Comparison of ENCODE assay signal across 9 cellular contexts in the genomic region with DNA sequence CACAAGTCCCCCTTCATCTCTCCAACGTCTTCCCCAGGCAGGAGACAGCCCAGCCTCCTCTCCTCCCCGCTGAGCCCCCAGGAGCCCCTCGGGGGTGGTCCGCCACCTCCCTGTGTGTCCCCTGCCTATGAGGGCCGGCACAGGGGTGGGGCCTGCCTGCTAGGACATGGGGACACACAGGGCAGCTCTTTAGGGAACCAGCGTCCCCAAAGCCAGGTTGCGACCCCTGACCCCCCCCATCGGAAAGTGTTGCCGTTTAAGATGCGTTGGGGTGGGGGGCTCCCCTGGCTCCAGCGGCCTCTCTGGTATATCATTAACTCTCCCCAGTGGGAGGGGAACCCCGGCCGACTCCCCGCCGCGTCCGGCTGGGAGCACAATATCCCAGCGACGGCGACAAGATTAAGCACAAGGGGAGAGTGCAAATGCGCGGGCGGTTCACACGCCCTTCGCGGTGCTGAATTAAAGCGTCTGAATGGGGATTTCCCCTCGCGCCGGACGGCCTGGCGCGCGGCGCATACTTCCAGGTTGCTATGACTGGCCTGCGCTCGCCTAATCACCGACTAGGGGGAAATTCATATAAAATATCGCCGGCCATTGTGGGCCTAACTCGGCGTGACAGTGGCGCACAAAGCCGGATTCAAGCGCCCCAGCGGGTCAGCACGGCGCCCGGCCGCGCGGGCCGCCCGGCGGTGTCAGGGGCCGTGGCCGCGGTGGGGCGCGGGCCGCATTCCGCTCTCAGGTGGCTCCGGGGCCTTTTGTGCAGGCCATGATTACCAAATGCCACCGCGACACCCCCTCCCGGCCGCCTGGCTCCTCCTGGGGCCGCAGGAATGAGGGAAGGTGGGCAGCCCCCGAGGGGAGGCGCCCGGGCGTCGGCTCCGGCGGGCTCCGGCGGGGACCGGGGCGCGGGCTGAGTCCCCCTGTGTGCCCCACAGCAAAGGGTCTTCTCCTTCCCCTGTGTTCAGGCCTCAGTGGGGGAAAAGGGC. TPM values are rescaled to one million over a fixed set of nuclear protein-coding genes. Genes with fewer than 3 reads are reported as not detected.
A peak's percentile ranks its signal among the peaks of the same experiment; 100 is the strongest.
DNase-seq lines count a peak whose midpoint lies in the region; ATAC-seq and TF ChIP-seq lines count a peak whose summit lies in the region.
"Had no signal": no experiment of that assay in that cellular context is flagged by ENCODE, and none has a peak within 500 bp of the region (broad histone marks: within the 10 kb centered on the region; RNA-seq: fewer than 3 reads in every experiment).

No MANE protein-coding gene starts in this region.

- no peak overlapping the region for H3K4me2 ChIP-seq in neural cell (ENCODE audit: low read length)

- H2AFZ ChIP-seq in neural cell (ENCODE audit: low read depth, low read length) = no peak overlapping the region

- H3K4me1 ChIP-seq in CD8-positive, alpha-beta T cell (ENCODE audit: insufficient read depth, low read length) = no peaks in the 10 kb centered on the region
- H3K4me1 ChIP-seq in HUES6 (ENCODE audit: control insufficient read depth, insufficient read depth, low read length) = peaks cover 22% of the 10 kb centered on the region

- H3K4me3 Mint-ChIP-seq in CD8-positive, alpha-beta T cell = peak overlapping the region; percentile 23
- H3K4me3 Mint-ChIP-seq: activated naive CD4-positive, alpha-beta T cell treated with anti-CD3 and anti-CD28 coated beads, Interleukin-2, amount 50 U/mL, for 24 hours had no signal

- H4K20me1 ChIP-seq in neural cell (ENCODE audit: insufficient read depth) = no peaks in the 10 kb centered on the region

- peaks cover 7% of the 10 kb centered on the region for H3K27me3 ChIP-seq in CD8-positive, alpha-beta T cell (ENCODE audit: insufficient read depth, low read length)
- H3K27me3 ChIP-seq in HUES6 (ENCODE audit: control insufficient read depth, insufficient read depth, low read length) = peaks cover 75% of the 10 kb centered on the region
- peaks cover 11% of the 10 kb centered on the region for H3K27me3 ChIP-seq in neural cell (ENCODE audit: insufficient read depth, low read depth, low read length)

- no peak overlapping the region for H3K27ac Mint-ChIP-seq in CD8-positive, alpha-beta T cell
- H3K27ac Mint-ChIP-seq: activated naive CD4-positive, alpha-beta T cell treated with anti-CD3 and anti-CD28 coated beads, Interleukin-2, amount 50 U/mL, for 24 hours had no signal

- ATAC-seq in CD8-positive, alpha-beta T cell = peak; percentile 34
- ATAC-seq in GM21360 (IDR thresholded peaks at IDR 0.05; ENCODE audit: unreplicated experiment) = peak; percentile 80

- H3K9me3 ChIP-seq in CD8-positive, alpha-beta T cell (ENCODE audit: low read length) = no peaks in the 10 kb centered on the region
- H3K9me3 ChIP-seq in HUES6 (ENCODE audit: control insufficient read depth, insufficient read depth, low read depth, low read length) = no peaks in the 10 kb centered on the region
- H3K9me3 ChIP-seq in neural cell (ENCODE audit: low read length) = no peaks in the 10 kb centered on the region

- TF ChIP-seq EP300 in neural cell (conservative IDR thresholded peaks at IDR 0.05; ENCODE audit: poor library complexity, severe bottlenecking) = no peak

- H3K79me2 ChIP-seq in neural cell (replicated peaks; ENCODE audit: insufficient read depth, low read length) = no peaks in the 10 kb centered on the region

- H3K27ac ChIP-seq in CD8-positive, alpha-beta T cell (ENCODE audit: low read depth, low read length) = no peak overlapping the region
- no peak overlapping the region for H3K27ac ChIP-seq in HUES6 (ENCODE audit: low read depth, low read length)
- H3K27ac ChIP-seq in neural cell (ENCODE audit: low read length) = no peak overlapping the region

- no peaks in the 10 kb centered on the region for H3F3A ChIP-seq in neural cell (ENCODE audit: insufficient read depth, low read length, poor library complexity, severe bottlenecking)

- peaks cover 31% of the 10 kb centered on the region for H3K27me3 Mint-ChIP-seq in CD8-positive, alpha-beta T cell (ENCODE audit: low read depth)

- H3K9ac ChIP-seq in HUES6 (ENCODE audit: low read length) = peak overlapping the region; percentile 43
- no peak overlapping the region for H3K9ac ChIP-seq in neural cell (ENCODE audit: low read length)

- peak overlapping the region; percentile 30 for H3K4me3 ChIP-seq in CD8-positive, alpha-beta T cell (ENCODE audit: low read depth, low read length)
- H3K4me3 ChIP-seq in HUES6 (ENCODE audit: low read depth, low read length) (peak overlapping the region; percentile 58), neural cell (ENCODE audit: low read length) (peak overlapping the region; percentile 28)

- no peak for TF ChIP-seq RAD21 in neural cell (conservative IDR thresholded peaks at IDR 0.05)

- H3K36me3 ChIP-seq in CD8-positive, alpha-beta T cell (ENCODE audit: insufficient read depth, low read length) = no peaks in the 10 kb centered on the region
- H3K36me3 ChIP-seq in HUES6 (ENCODE audit: control insufficient read depth, insufficient read depth, low read length) = no peaks in the 10 kb centered on the region
- no peaks in the 10 kb centered on the region for H3K36me3 ChIP-seq in neural cell (ENCODE audit: insufficient read depth, low read length)

- no peaks in the 10 kb centered on the region for H3K36me3 Mint-ChIP-seq in CD8-positive, alpha-beta T cell
- H3K36me3 Mint-ChIP-seq: activated naive CD4-positive, alpha-beta T cell treated with anti-CD3 and anti-CD28 coated beads, Interleukin-2, amount 50 U/mL, for 24 hours had no signal

- DNase-seq in CD8-positive, alpha-beta T cell = peak in 2 of 7 experiments; percentile 8 to 46
- DNase-seq in dermis microvascular lymphatic vessel endothelial cell (ENCODE audit: low read depth in 2 of 2) (peak; percentile 10 to 54), NCI-H187 treated with DMSO at 0.1 percent for 48 hours (lab: John Stamatoyannopoulos, UW) (no peak), MV-4-11 (lab: John Stamatoyannopoulos, UW) (no peak), medulla oblongata (ENCODE audit: extremely low spot score) (no peak)

- intact Hi-C loops in CD8-positive, alpha-beta T cell (cut with DNase I, micrococcal nuclease) = no loop called here

- POLR2A ChIA-PET in CD8-positive, alpha-beta T cell (lab: Charles Lee) = no interaction called here

- H3K4me1 Mint-ChIP-seq in CD8-positive, alpha-beta T cell (ENCODE audit: low read depth) = peaks cover 2% of the 10 kb centered on the region
- H3K4me1 Mint-ChIP-seq: activated naive CD4-positive, alpha-beta T cell treated with anti-CD3 and anti-CD28 coated beads, Interleukin-2, amount 50 U/mL, for 24 hours had no signal

- no peaks in the 10 kb centered on the region for H3K9me3 Mint-ChIP-seq in CD8-positive, alpha-beta T cell
- H3K9me3 Mint-ChIP-seq: activated naive CD4-positive, alpha-beta T cell treated with anti-CD3 and anti-CD28 coated beads, Interleukin-2, amount 50 U/mL, for 24 hours had no signal

- no peaks in the 10 kb centered on the region for H3K9me2 ChIP-seq in neural cell (ENCODE audit: insufficient read depth, low read length)

- TF ChIP-seq CTCF in CD8-positive, alpha-beta T cell (IDR thresholded peaks at IDR 0.05) = no peak
- TF ChIP-seq CTCF in neural cell (IDR thresholded peaks at IDR 0.05; ENCODE audit: poor library complexity, severe bottlenecking) = no peak

- CTCF ChIA-PET in CD8-positive, alpha-beta T cell (lab: Charles Lee) = no interaction called here

TF ChIP-seq in neural cell, 6 proteins besides CTCF, POLR2A, EP300 and RAD21:
- TF ChIP-seq EZH2 (IDR thresholded peaks at IDR 0.05; ENCODE audit: borderline replicate concordance, insufficient read depth, low read length, poor library complexity, severe bottlenecking) (no peak), POLR2AphosphoS5 (IDR thresholded peaks at IDR 0.05) (no peak), SMC3 (conservative IDR thresholded peaks at IDR 0.05; ENCODE audit: poor library complexity) (no peak), MXI1 (conservative IDR thresholded peaks at IDR 0.05; ENCODE audit: poor library complexity, severe bottlenecking) (no peak), TAF1 (IDR thresholded peaks at IDR 0.05; ENCODE audit: low read depth) (no peak)
- TF ChIP-seq, protein P1, sequence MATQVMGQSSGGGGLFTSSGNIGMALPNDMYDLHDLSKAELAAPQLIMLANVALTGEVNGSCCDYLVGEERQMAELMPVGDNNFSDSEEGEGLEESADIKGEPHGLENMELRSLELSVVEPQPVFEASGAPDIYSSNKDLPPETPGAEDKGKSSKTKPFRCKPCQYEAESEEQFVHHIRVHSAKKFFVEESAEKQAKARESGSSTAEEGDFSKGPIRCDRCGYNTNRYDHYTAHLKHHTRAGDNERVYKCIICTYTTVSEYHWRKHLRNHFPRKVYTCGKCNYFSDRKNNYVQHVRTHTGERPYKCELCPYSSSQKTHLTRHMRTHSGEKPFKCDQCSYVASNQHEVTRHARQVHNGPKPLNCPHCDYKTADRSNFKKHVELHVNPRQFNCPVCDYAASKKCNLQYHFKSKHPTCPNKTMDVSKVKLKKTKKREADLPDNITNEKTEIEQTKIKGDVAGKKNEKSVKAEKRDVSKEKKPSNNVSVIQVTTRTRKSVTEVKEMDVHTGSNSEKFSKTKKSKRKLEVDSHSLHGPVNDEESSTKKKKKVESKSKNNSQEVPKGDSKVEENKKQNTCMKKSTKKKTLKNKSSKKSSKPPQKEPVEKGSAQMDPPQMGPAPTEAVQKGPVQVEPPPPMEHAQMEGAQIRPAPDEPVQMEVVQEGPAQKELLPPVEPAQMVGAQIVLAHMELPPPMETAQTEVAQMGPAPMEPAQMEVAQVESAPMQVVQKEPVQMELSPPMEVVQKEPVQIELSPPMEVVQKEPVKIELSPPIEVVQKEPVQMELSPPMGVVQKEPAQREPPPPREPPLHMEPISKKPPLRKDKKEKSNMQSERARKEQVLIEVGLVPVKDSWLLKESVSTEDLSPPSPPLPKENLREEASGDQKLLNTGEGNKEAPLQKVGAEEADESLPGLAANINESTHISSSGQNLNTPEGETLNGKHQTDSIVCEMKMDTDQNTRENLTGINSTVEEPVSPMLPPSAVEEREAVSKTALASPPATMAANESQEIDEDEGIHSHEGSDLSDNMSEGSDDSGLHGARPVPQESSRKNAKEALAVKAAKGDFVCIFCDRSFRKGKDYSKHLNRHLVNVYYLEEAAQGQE (IDR thresholded peaks at IDR 0.05; ENCODE audit: borderline replicate concordance) = no peak

RNA-seq across cellular contexts. Expression of a gene that starts 30.9 kb away (rescaled TPM):
- total RNA-seq in CD8-positive, alpha-beta T cell = under 1 TPM in 1 of 2 experiments, not detected in 1; 0.14 TPM
- total RNA-seq in dermis microvascular lymphatic vessel endothelial cell = not detected in 2 replicates
- 0.14 TPM in 1 of 2 replicates, not detected in the other for polyA plus RNA-seq in neural cell
- not detected in 2 replicates for polyA minus RNA-seq in neural cell

RNA-seq across cellular contexts. Expression of a gene that starts 44.8 kb away (rescaled TPM):
- 100 to 1,000 TPM; 375 to 381 TPM for total RNA-seq in CD8-positive, alpha-beta T cell
- total RNA-seq in dermis microvascular lymphatic vessel endothelial cell = 219 and 329 TPM in 2 replicates
- polyA plus RNA-seq in neural cell = 168 and 202 TPM in 2 replicates
- 152 and 156 TPM in 2 replicates for polyA minus RNA-seq in neural cell

Comparison
In these comparisons a context has a peak if more than half of its experiments do, and no peak if none do; other contexts are left out.
1. DNase-seq: peak in dermis microvascular lymphatic vessel endothelial cell (2 of 2); none in NCI-H187 treated with DMSO at 0.1 percent for 48 hours (single experiment), MV-4-11 (single experiment) and medulla oblongata (single experiment).
2. Peak in every context shown above with its lines, with median percentiles within 50 percentile points of each other: H3K4me3 ChIP-seq.